Comparison of ENCODE assay signal across 2 cellular contexts in genomic region chr6:39425346-39426056, GRCh38.
TF ChIP-seq lines count a peak whose summit lies in the region.

No MANE protein-coding gene starts in this region.

TF ChIP-seq in endothelial cell of umbilical vein, 7 proteins besides CTCF, POLR2A, EP300 and RAD21 (continued from another document):
- TF ChIP-seq GATA2 (IDR thresholded peaks at IDR 0.05; ENCODE audit: insufficient read depth, insufficient read length, low read depth, low read length): no peak
- TF ChIP-seq POLR2AphosphoS5 (IDR thresholded peaks at IDR 0.05; ENCODE audit: insufficient read depth, low read depth, low read length): no peak
TF ChIP-seq in endothelial cell of umbilical vein: peak in this region for 0.

TF ChIP-seq in HepG2, 621 proteins besides CTCF, POLR2A, EP300 and RAD21 (continued from another document):
- TF ChIP-seq ZNF639 (CRISPR knock-in tag; conservative IDR thresholded peaks at IDR 0.05): no peak
